In the genomic region with DNA sequence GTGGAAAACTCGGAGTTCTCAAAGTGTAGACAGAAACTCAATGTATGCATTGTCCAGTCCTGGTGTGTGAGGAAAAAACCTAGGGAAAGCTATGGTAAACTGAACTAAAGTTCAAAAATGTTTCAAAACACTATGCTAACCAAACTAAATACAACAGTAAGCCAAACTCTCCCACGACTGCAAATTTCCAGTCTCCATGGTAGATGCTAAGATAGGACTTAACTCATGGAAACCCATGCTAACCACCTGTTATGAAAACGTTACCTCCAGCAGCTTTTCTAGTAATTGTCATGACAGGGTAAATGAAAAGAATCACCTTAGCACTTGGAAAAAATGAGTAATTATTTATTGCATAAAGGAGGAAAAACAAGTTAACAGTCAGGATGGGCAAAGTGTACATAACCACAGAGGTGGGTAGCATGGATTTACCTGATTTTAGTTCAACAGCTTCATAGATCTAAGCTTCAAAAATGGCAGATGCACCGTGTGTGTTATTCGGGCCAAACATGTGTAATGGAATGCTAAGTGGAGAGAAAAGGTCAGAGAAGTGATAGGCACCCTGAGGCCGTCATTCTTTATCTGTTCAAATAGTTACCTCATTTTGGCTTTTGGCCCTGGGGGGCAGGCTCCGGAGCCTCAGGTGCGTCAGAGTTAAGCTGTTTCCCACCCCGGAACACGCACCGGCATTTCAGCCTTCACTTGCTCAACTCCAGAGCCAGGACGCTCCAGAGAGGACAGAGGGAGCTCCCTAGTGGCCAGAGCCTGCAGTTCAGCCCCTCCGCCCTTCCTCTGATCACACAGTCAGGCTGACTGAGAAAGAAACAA, we compare ENCODE assay signal across 7 cellular contexts.
DNase-seq lines count a peak whose midpoint lies in the region; ATAC-seq, FAIRE-seq and TF ChIP-seq lines count a peak whose summit lies in the region.

No MANE protein-coding gene starts in this region.

- H3K79me2 ChIP-seq in astrocyte (ENCODE audit: insufficient read depth, low read length), result no peaks in the 10 kb centered on the region

- no peaks in the 10 kb centered on the region for H3K27me3 ChIP-seq in astrocyte (ENCODE audit: insufficient read depth, low read length)

- peak overlapping the region; percentile 83 for H3K4me2 ChIP-seq in astrocyte (ENCODE audit: low read length)

- H3K27me3 Mint-ChIP-seq in astrocyte (ENCODE audit: low read depth, unreplicated experiment), result no peaks in the 10 kb centered on the region

- no peak overlapping the region for H3K27ac ChIP-seq in astrocyte (ENCODE audit: low read depth, low read length)

- H3K4me3 ChIP-seq in astrocyte (ENCODE audit: insufficient read depth, low read depth, low read length) (peak overlapping the region; percentile 35), skeletal muscle cell (ENCODE audit: low read depth, low read length) (no peak overlapping the region)

- no peaks in the 10 kb centered on the region for H3K9me3 ChIP-seq in astrocyte (ENCODE audit: insufficient read depth, low read depth, low read length)

- H3K4me1 ChIP-seq in astrocyte (ENCODE audit: insufficient read depth, low read length), result peaks cover 4% of the 10 kb centered on the region

- peak; percentile 99 for ATAC-seq in HG02840 (IDR thresholded peaks at IDR 0.05; ENCODE audit: low FRiP score, unreplicated experiment)

- no peak for FAIRE-seq in astrocyte (lab: Jason Lieb, UNC)

- peak overlapping the region; percentile 43 for H2AFZ ChIP-seq in astrocyte (ENCODE audit: low read depth, low read length)

- no peak overlapping the region for H3K4me3 Mint-ChIP-seq in astrocyte (ENCODE audit: unreplicated experiment)

- no peak overlapping the region for H3K27ac Mint-ChIP-seq in astrocyte (ENCODE audit: unreplicated experiment)

- in situ Hi-C loops in GM13977 (cut with MboI; ENCODE audit: low pct_unique_long_range_greater_than_20kb, low sequenced_read_pairs, unreplicated experiment), result loop anchor here (5.0 kb wide), 1 partner anchor 517 kb away; no protein-coding TSS in a partner anchor

- H3K9me3 Mint-ChIP-seq in astrocyte (ENCODE audit: unreplicated experiment), result no peaks in the 10 kb centered on the region

- peaks cover 1% of the 10 kb centered on the region for H3K36me3 Mint-ChIP-seq in astrocyte (ENCODE audit: low read depth, unreplicated experiment)

- H3K9ac ChIP-seq in astrocyte (ENCODE audit: low read length), result peak overlapping the region; percentile 60

- TF ChIP-seq CTCF in GM13977 (IDR thresholded peaks at IDR 0.05; ENCODE audit: extremely low read depth, insufficient read depth, missing control alignments) (peak; percentile 98), astrocyte (IDR thresholded peaks at IDR 0.05; ENCODE audit: insufficient read depth, low read depth, low read length) (peak; percentile 90)

- DNase-seq in GM13977 (ENCODE audit: low spot score), result peak; percentile 78
- peak; percentile 53 for DNase-seq in NCI-H146 treated with DMSO at 0.1 percent for 48 hours (lab: John Stamatoyannopoulos, UW; ENCODE audit: unreplicated experiment)
- DNase-seq in T-helper 22 cell (ENCODE audit: low read depth), result peak; percentile 65
- DNase-seq in astrocyte (ENCODE audit: low read depth), result peak; percentile 66
- peak; percentile 70 to 76 for DNase-seq in hippocampal formation (lab: John Stamatoyannopoulos, UW)
- DNase-seq in skeletal muscle cell (ENCODE audit: low read depth), result peak; percentile 20

- no peaks in the 10 kb centered on the region for H4K20me1 ChIP-seq in astrocyte (ENCODE audit: insufficient read depth, low read length)

- H3K4me1 Mint-ChIP-seq in astrocyte (ENCODE audit: low read depth, unreplicated experiment), result no peaks in the 10 kb centered on the region

- H3K36me3 ChIP-seq in astrocyte (ENCODE audit: insufficient read depth, low read length), result no peaks in the 10 kb centered on the region

Comparison
In these comparisons a context has a peak if more than half of its experiments do, and no peak if none do; other contexts are left out.
1. DNase-seq: peak in every context shown above with its lines; median percentile 78 in GM13977; 73 in hippocampal formation; 66 in astrocyte; 65 in T-helper 22 cell; 53 in NCI-H146 treated with DMSO at 0.1 percent for 48 hours; 20 in skeletal muscle cell.